ENCODE assay signal across 24 cellular contexts in genomic region chr17:76469991-76470739, GRCh38. TPM values are rescaled to one million over a fixed set of nuclear protein-coding genes. Genes with fewer than 3 reads are reported as not detected.
"Had no signal": no experiment of that assay in that cellular context is flagged by ENCODE, and none has a peak within 500 bp of the region (broad histone marks: within the 10 kb centered on the region; RNA-seq: fewer than 3 reads in every experiment).

No MANE protein-coding gene starts in this region.

- H3K27ac Mint-ChIP-seq: activated CD4-positive, alpha-beta T cell treated with anti-CD3 and anti-CD28 coated beads for 36 hours; activated naive CD8-positive, alpha-beta T cell; endodermal cell had no signal

- H3K4me2 ChIP-seq: smooth muscle cell had no signal

- H3K27me3 Mint-ChIP-seq: activated CD4-positive, alpha-beta T cell treated with anti-CD3 and anti-CD28 coated beads for 36 hours; activated naive CD8-positive, alpha-beta T cell; naive B cell had no signal

- H3K36me3 ChIP-seq: cardiac muscle cell had no signal

- DNase-seq: activated CD4-positive, alpha-beta T cell treated with anti-CD3 and anti-CD28 coated beads for 36 hours; activated CD4-positive, alpha-beta T cell treated with anti-CD3 and anti-CD28 coated beads, Interleukin-2, amount 50 U/mL, for 48 hours; activated gamma-delta T cell; amniotic stem cell; dorsolateral prefrontal cortex; endodermal cell; foreskin fibroblast; hippocampal formation; naive B cell; stimulated activated CD4-positive, alpha-beta T cell treated with anti-CD3 and anti-CD28 coated beads, Interleukin-4, amount 100 ng/mL, for 1 hour; T-helper 2 cell had no signal

- H3K9me3 ChIP-seq: mucosa of descending colon, pancreas had no signal

- H3K27me3 ChIP-seq: cardiac muscle cell, dorsolateral prefrontal cortex, pancreas had no signal

- H3K36me3 Mint-ChIP-seq: activated naive CD8-positive, alpha-beta T cell had no signal

- H3K4me3 ChIP-seq: cardiac muscle cell, dorsolateral prefrontal cortex, mucosa of descending colon, pancreas, smooth muscle cell had no signal

- H3K9me3 Mint-ChIP-seq: endodermal cell, naive B cell, neural crest cell had no signal

- H3K27ac ChIP-seq: cardiac muscle cell, epithelial cell of prostate, pancreas had no signal

- H3K4me3 Mint-ChIP-seq: activated CD4-positive, alpha-beta T cell treated with anti-CD3 and anti-CD28 coated beads for 36 hours; activated naive CD8-positive, alpha-beta T cell; endodermal cell; neural crest cell had no signal

- FAIRE-seq: keratinocyte, pancreas had no signal

- H3K4me1 Mint-ChIP-seq: activated CD4-positive, alpha-beta T cell treated with anti-CD3 and anti-CD28 coated beads for 36 hours; endodermal cell had no signal

- ATAC-seq: activated CD4-positive, alpha-beta T cell treated with anti-CD3 and anti-CD28 coated beads for 36 hours; left lobe of liver; mucosa of descending colon; pancreas; sciatic nerve had no signal

RNA-seq across cellular contexts. Expression of gene AANAT, which starts 2.8 kb away (rescaled TPM):
- total RNA-seq: endodermal cell, glomerular endothelial cell, left lobe of liver, mucosa of descending colon, neural crest cell, pulmonary artery endothelial cell, sciatic nerve, smooth muscle cell, ureter had no signal
- polyA plus RNA-seq: keratinocyte, smooth muscle cell had no signal
